13 cellular contexts compared by ENCODE assay signal in the genomic region with DNA sequence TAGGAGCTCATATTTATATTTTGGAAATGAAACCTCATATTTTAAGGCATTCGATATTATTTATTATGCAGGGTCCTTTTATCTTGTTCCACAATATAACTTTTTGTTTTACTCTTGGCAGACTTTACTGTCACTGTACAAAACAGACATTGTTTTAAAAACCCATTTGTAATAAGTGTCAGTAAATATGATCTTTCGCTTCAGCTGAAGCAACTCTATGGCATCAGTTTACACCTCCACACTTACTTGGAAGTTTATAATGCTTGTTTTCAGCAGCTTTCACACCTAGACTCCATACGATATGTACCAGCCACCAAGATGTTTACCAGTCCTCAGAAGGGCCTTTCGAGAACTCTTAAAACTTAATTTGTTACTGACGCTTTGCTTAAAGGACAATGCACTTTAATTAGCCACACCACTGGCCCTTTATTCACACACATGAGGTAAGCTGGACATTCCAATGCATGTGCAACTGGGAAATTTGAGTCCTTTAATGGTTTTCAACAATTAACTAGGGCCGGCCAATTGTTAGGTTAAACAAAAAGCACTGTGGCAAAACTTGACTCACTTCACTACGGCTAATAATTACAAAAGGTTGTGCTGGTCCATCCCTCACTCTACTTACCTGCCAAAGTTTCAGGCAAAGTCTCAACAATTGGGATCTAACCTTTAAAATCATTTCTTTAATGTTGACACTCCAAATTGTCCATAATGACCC. TPM values are rescaled to one million over a fixed set of nuclear protein-coding genes. Genes with fewer than 3 reads are reported as not detected.
DNase-seq lines count a peak whose midpoint lies in the region; ATAC-seq and TF ChIP-seq lines count a peak whose summit lies in the region.
"Had no signal": no experiment of that assay in that cellular context is flagged by ENCODE, and none has a peak within 500 bp of the region (broad histone marks: within the 10 kb centered on the region; RNA-seq: fewer than 3 reads in every experiment).

No MANE protein-coding gene starts in this region.

- peak overlapping the region; percentile 5 to 14 for H3K27ac ChIP-seq in prostate gland

- CTCF ChIA-PET in MCF 10A (lab: Yijun Ruan, JAX) = interaction anchor here (0.6 to 1.1 kb wide), 6 partner anchors 9 to 280 kb away, joined by 3 read pairs; no protein-coding TSS in a partner anchor

- TF ChIP-seq CTCF in MCF 10A (IDR thresholded peaks at IDR 0.05; ENCODE audit: unreplicated experiment) = no peak
- TF ChIP-seq CTCF in prostate gland (IDR thresholded peaks at IDR 0.05) = no peak

- H3K4me3 ChIP-seq in prostate gland = no peak overlapping the region

- peak overlapping the region; percentile 6 for H3K27ac Mint-ChIP-seq in MCF 10A (ENCODE audit: low read depth, unreplicated experiment)
- H3K27ac Mint-ChIP-seq: IgD-negative memory B cell had no signal

- H3K9me3 ChIP-seq in prostate gland = no peaks in the 10 kb centered on the region

- intact Hi-C loops in MCF 10A (cut with micrococcal nuclease) (no loop called here), prostate gland (cut with DNase I) (no loop called here)

- ATAC-seq in GM21390 (IDR thresholded peaks at IDR 0.05; ENCODE audit: unreplicated experiment) (no peak), GM21529 (IDR thresholded peaks at IDR 0.05; ENCODE audit: unreplicated experiment) (no peak)

- H3K27me3 Mint-ChIP-seq in MCF 10A (ENCODE audit: insufficient read depth, unreplicated experiment) = no peaks in the 10 kb centered on the region

- H3K4me1 ChIP-seq in prostate gland (replicated peaks) = peaks cover 9% of the 10 kb centered on the region

- DNase-seq in COLO829 (ENCODE audit: low spot score) = peak; percentile 81
- no peak for DNase-seq in MCF 10A (ENCODE audit: unreplicated experiment)
- peak; percentile 39 for DNase-seq in left kidney (ENCODE audit: low read depth, low spot score)
- DNase-seq in prostate gland (ENCODE audit: low spot score) = no peak
- no peak for DNase-seq in DMS 273 (lab: John Stamatoyannopoulos, UW; ENCODE audit: unreplicated experiment)
- no peak for DNase-seq in EL
- DNase-seq: activated gamma-delta T cell; foreskin melanocyte; NCI-H1417; stimulated activated CD4-positive, alpha-beta T cell treated with anti-CD3 and anti-CD28 coated beads, Interleukin-4, amount 100 ng/mL, for 4 hours had no signal

- H3K36me3 ChIP-seq in prostate gland = no peaks in the 10 kb centered on the region

- peaks cover 24% of the 10 kb centered on the region for H3K36me3 Mint-ChIP-seq in MCF 10A (ENCODE audit: insufficient read depth, unreplicated experiment)

- peaks cover 30% of the 10 kb centered on the region for H3K4me1 Mint-ChIP-seq in MCF 10A (ENCODE audit: insufficient read depth, unreplicated experiment)

- TF ChIP-seq POLR2A in prostate gland (IDR thresholded peaks at IDR 0.05) = no peak

- H3K4me3 Mint-ChIP-seq in MCF 10A (ENCODE audit: unreplicated experiment) = no peak overlapping the region
- H3K4me3 Mint-ChIP-seq: IgD-negative memory B cell had no signal

- no TSS peak for BruUV-seq in MCF 10A (replicated peaks; lab: Mats Ljungman, UMichigan)

- no peaks in the 10 kb centered on the region for H3K9me3 Mint-ChIP-seq in MCF 10A (ENCODE audit: unreplicated experiment)
- H3K9me3 Mint-ChIP-seq: IgD-negative memory B cell had no signal

- no peaks in the 10 kb centered on the region for H3K27me3 ChIP-seq in prostate gland (replicated peaks; ENCODE audit: insufficient read depth)

- WGBS in prostate gland = 34% methylated on average over 7 of the region's 7 CpGs

- POLR2A ChIA-PET in MCF 10A (lab: Yijun Ruan, JAX) = interaction anchor here (0.6 to 1.4 kb wide), 4 partner anchors 10 to 388 kb away, joined by 3 to 4 read pairs (median 3); no protein-coding TSS in a partner anchor

RNA-seq across cellular contexts. Expression of gene WWTR1, which starts 16.7 kb away (rescaled TPM):
- total RNA-seq in MCF 10A (2022) (52.9 and 54.9 TPM in 2 replicates), prostate gland (10 to 100 TPM; 47.5 to 79.4 TPM)

Comparison
In these comparisons a context has a peak if more than half of its experiments do, and no peak if none do; other contexts are left out.
1. DNase-seq: peak in COLO829 (single experiment) and left kidney (single experiment); none in MCF 10A (single experiment), prostate gland (single experiment), DMS 273 (single experiment) and EL (single experiment).